Comparison of ENCODE assay signal across 14 cellular contexts in genomic region chr1:54768093-54768492, GRCh38. TPM values are rescaled to one million over a fixed set of nuclear protein-coding genes. Genes with fewer than 3 reads are reported as not detected.
DNase-seq lines count a peak whose midpoint lies in the region; ATAC-seq and TF ChIP-seq lines count a peak whose summit lies in the region.
"Had no signal": no experiment of that assay in that cellular context is flagged by ENCODE, and none has a peak within 500 bp of the region (broad histone marks: within the 10 kb centered on the region; RNA-seq: fewer than 3 reads in every experiment).

No MANE protein-coding gene starts in this region.

- no peaks in the 10 kb centered on the region for H3K36me3 ChIP-seq in H7 (replicated peaks; ENCODE audit: control insufficient read depth, insufficient read depth, low read length)

- peaks cover 14% of the 10 kb centered on the region for H3K27me3 ChIP-seq in AG04450 (ENCODE audit: control insufficient read depth, insufficient read depth, low read length)
- H3K27me3 ChIP-seq in H7 (ENCODE audit: control insufficient read depth, insufficient read depth, low read length) = no peaks in the 10 kb centered on the region

- TF ChIP-seq CTCF in AG04450 (IDR thresholded peaks at IDR 0.05; ENCODE audit: low read depth, low read length) (peak; percentile 22; the same call in 1 of the 2 replicates), GM12865 (IDR thresholded peaks at IDR 0.05; ENCODE audit: insufficient read depth, low read depth, low read length, missing control alignments) (no peak), fibroblast of villous mesenchyme (IDR thresholded peaks at IDR 0.05; ENCODE audit: insufficient read depth, low read depth, low read length) (no peak)

- DNase-seq in AG04450 (ENCODE audit: low read depth, low spot score) = no peak
- DNase-seq in GM12865 (ENCODE audit: low read depth) = peak; percentile 18
- peak; percentile 20 for DNase-seq in OCI-M1 (lab: John Stamatoyannopoulos, UW)
- peak; percentile 14 for DNase-seq in fibroblast of villous mesenchyme (ENCODE audit: low read depth)
- DNase-seq in H7 = no peak
- no peak for DNase-seq in NCI-H1417 treated with DMSO at 0.1 percent for 48 hours (lab: John Stamatoyannopoulos, UW)
- DNase-seq: activated B cell treated with CpG ODN at 0.5 μM for 24 hours; activated naive CD4-positive, alpha-beta T cell treated with Interleukin-2 at 50 U/mL for 16 hours; GOT3; NCI-H1092 treated with DMSO at 0.1 percent for 48 hours had no signal

- POLR2A ChIA-PET in AG04450 (lab: Yijun Ruan, JAX) = no interaction called here

- ATAC-seq in HG03342 (IDR thresholded peaks at IDR 0.05; ENCODE audit: unreplicated experiment) (no peak), GM19452 (IDR thresholded peaks at IDR 0.05; ENCODE audit: unreplicated experiment) (no peak)

- CTCF ChIA-PET in AG04450 (lab: Charles Lee) = no interaction called here

- H3K9me3 ChIP-seq in AG04450 (ENCODE audit: control insufficient read depth, insufficient read depth, low read length) = no peaks in the 10 kb centered on the region; the same call in 1 of the 2 replicates

- H3K4me3 ChIP-seq in AG04450 (ENCODE audit: low read depth, low read length) (no peak overlapping the region), GM12865 (ENCODE audit: low read depth, low read length) (no peak overlapping the region), fibroblast of villous mesenchyme (ENCODE audit: low read depth, low read length) (no peak overlapping the region), H7 (ENCODE audit: insufficient read depth, low read depth, low read length) (no peak overlapping the region)

- no peak overlapping the region for H3K27ac ChIP-seq in AG04450 (ENCODE audit: low read depth, low read length)

RNA-seq across cellular contexts. Expression of gene PARS2, which starts 3.8 kb away (rescaled TPM):
- 4.2 and 4.7 TPM in 2 replicates for polyA plus RNA-seq in AG04450 (2011; rRNA removed)
- 7.7 and 10.3 TPM in 2 replicates for polyA minus RNA-seq in AG04450 (2011; rRNA and poly(A)+ RNA removed)
- 4.5 and 5.6 TPM in 2 replicates for total RNA-seq in fibroblast of villous mesenchyme
- 25.2 and 27.9 TPM in 2 replicates for total RNA-seq in H7 (2014; rRNA removed; shearing (Covaris generic))

RNA-seq across cellular contexts. Expression of gene TTC22, which starts 33.0 kb away (rescaled TPM):
- not detected in 2 replicates for polyA plus RNA-seq in AG04450 (2011; rRNA removed)
- not detected in 2 replicates for polyA minus RNA-seq in AG04450 (2011; rRNA and poly(A)+ RNA removed)
- not detected in 2 replicates for total RNA-seq in fibroblast of villous mesenchyme
- 0.92 and 1.2 TPM in 2 replicates for total RNA-seq in H7 (2014; rRNA removed; shearing (Covaris generic))
- total RNA-seq: dermis microvascular lymphatic vessel endothelial cell, RPMI7951 had no signal

RNA-seq across cellular contexts. Expression of gene TTC4, which starts 52.4 kb away (rescaled TPM):
- 22.5 and 22.7 TPM in 2 replicates for polyA plus RNA-seq in AG04450 (2011; rRNA removed)
- polyA minus RNA-seq in AG04450 (2011; rRNA and poly(A)+ RNA removed) = 17.9 and 18.1 TPM in 2 replicates
- total RNA-seq in fibroblast of villous mesenchyme = 19.3 and 22.9 TPM in 2 replicates
- 35.8 and 37.3 TPM in 2 replicates for total RNA-seq in H7 (2014; rRNA removed; shearing (Covaris generic))

Comparison
In these comparisons a context has a peak if more than half of its experiments do, and no peak if none do; other contexts are left out.
1. DNase-seq: peak in GM12865 (single experiment), OCI-M1 (single experiment) and fibroblast of villous mesenchyme (single experiment); none in AG04450 (single experiment), H7 (single experiment) and NCI-H1417 treated with DMSO at 0.1 percent for 48 hours (single experiment).